In genomic region chr17:67642488-67642887, GRCh38 we compare ENCODE assay signal across 19 cellular contexts.
"Had no signal": no experiment of that assay in that cellular context is flagged by ENCODE, and none has a peak within 500 bp of the region (broad histone marks: within the 10 kb centered on the region; RNA-seq: fewer than 3 reads in every experiment).

No MANE protein-coding gene starts in this region.

- H3K4me1 ChIP-seq: left lung had no signal

- H3K4me3 ChIP-seq: left lung, lung, smooth muscle cell, tibial nerve had no signal

- ATAC-seq: activated CD4-positive, alpha-beta T cell treated with anti-CD3 and anti-CD28 coated beads for 36 hours; activated CD8-positive, alpha-beta memory T cell treated with anti-CD3 and anti-CD28 coated beads, Interleukin-2, amount 10 ng/mL, durations not matched to agents 7 days and 5 days; activated CD8-positive, alpha-beta T cell treated with anti-CD3 and anti-CD28 coated beads, Interleukin-2, amount 10 ng/mL, durations not matched to agents 7 days and 5 days; activated naive CD4-positive, alpha-beta T cell treated with anti-CD3 and anti-CD28 coated beads, Interleukin-2, amount 50 U/mL, for 72 hours; activated T-cell treated with anti-CD3 and anti-CD28 coated beads, Interleukin-2, amount 50 U/mL, for 72 hours; left lung; stimulated activated naive B cell treated with anti-CD40 and anti-IgM and Interleukin-4, amounts not matched to agents 10 μg/mL and 1 μg/mL and 100 μg/mL, for 72 hours had no signal

- H3K4me2 ChIP-seq: smooth muscle cell had no signal

- H3K27me3 ChIP-seq: left lung, tibial nerve had no signal

- DNase-seq: activated CD4-positive, alpha-beta T cell treated with anti-CD3 and anti-CD28 coated beads for 36 hours; activated CD4-positive, CD25-positive, alpha-beta regulatory T cell; activated CD8-positive, alpha-beta memory T cell treated with anti-CD3 and anti-CD28 coated beads, Interleukin-2, amount 10 ng/mL, durations not matched to agents 7 days and 5 days; activated CD8-positive, alpha-beta T cell treated with anti-CD3 and anti-CD28 coated beads, Interleukin-2, amount 10 ng/mL, durations not matched to agents 7 days and 5 days; activated naive CD4-positive, alpha-beta T cell; activated T-cell treated with anti-CD3 and anti-CD28 coated beads, Interleukin-2, amount 50 U/mL, for 72 hours; dermis blood vessel endothelial cell; effector CD8-positive, alpha-beta T cell; glutamatergic neuron; left lung; stimulated activated CD4-positive, alpha-beta T cell treated with anti-CD3 and anti-CD28 coated beads, Interleukin-1b, Interleukin-23, amount 100 ng/mL, for 48 hours; stimulated activated CD4-positive, alpha-beta T cell treated with anti-CD3 and anti-CD28 coated beads, Interleukin-4, amount 100 ng/mL, for 4 hours; stimulated activated CD8-positive, alpha-beta memory T cell treated with anti-CD3 and anti-CD28 coated beads, Interleukin-4, amount 100 ng/mL, for 48 hours; stimulated activated naive B cell treated with anti-CD40 and anti-IgM and Interleukin-4, amounts not matched to agents 10 μg/mL and 1 μg/mL and 100 μg/mL, for 72 hours; T-helper 1 cell had no signal

- H3K27ac ChIP-seq: left lung, tibial nerve had no signal

- H3K9me3 ChIP-seq: left lung, tibial nerve had no signal

- H3K36me3 ChIP-seq: left lung, tibial nerve had no signal
